In the genomic region with DNA sequence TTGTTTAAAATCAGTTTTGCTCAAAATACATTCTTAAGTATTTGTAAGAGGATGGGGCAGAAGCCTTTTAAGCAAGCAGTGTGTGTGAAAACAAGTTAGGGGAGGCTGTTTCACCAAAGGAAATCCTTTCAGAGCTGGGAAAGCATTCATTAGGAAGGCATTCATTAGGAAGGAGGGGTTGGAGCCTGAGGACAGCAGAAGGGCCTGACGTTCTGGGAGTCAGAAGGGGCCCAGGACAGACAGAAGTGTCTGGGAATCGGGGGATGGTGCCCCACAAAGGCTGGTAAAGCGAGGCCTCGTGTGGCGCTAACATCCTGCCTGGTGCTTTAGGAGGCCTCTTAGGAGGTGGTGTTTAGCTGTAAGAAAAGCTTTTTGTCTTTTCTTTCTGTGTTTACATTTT, we compare ENCODE assay signal across 17 cellular contexts.
DNase-seq lines count a peak whose midpoint lies in the region; ATAC-seq and TF ChIP-seq lines count a peak whose summit lies in the region.
"Had no signal": no experiment of that assay in that cellular context is flagged by ENCODE, and none has a peak within 500 bp of the region (broad histone marks: within the 10 kb centered on the region; RNA-seq: fewer than 3 reads in every experiment).

No MANE protein-coding gene starts in this region.

- no peaks in the 10 kb centered on the region for H3K79me2 ChIP-seq in neural progenitor cell (ENCODE audit: low read depth)

- peak; percentile 19 for DNase-seq in amniotic epithelial cell (ENCODE audit: low read depth)
- peak; percentile 9 for DNase-seq in fibroblast of villous mesenchyme (ENCODE audit: low read depth)
- peak; percentile 61 for DNase-seq in neural progenitor cell (ENCODE audit: low spot score)
- DNase-seq in ureter (ENCODE audit: low spot score), result peak; percentile 8
- no peak for DNase-seq in natural killer cell treated with Interleukin-12 subunit alpha and Interleukin-12 subunit beta and Interleukin-15 and Interleukin-18, amount 100 ng/mL, for 72 hours (ENCODE audit: low spot score)
- no peak for DNase-seq in stimulated activated CD4-positive, alpha-beta T cell treated with anti-CD3 and anti-CD28 coated beads, Interleukin-15, amount 100 ng/mL, for 24 hours
- no peak for DNase-seq in stimulated activated naive B cell treated with anti-CD40 and anti-IgM and Interleukin-4, amounts not matched to agents 10 μg/mL and 1 μg/mL and 100 μg/mL, for 72 hours
- DNase-seq: activated CD4-positive, alpha-beta memory T cell treated with anti-CD3 and anti-CD28 coated beads, Interleukin-2, amount 10 ng/mL, durations not matched to agents 7 days and 5 days; anterior cingulate cortex; CD4-positive, CD25-positive, alpha-beta regulatory T cell; effector CD8-positive, alpha-beta T cell; glutamatergic neuron; NCI-H1092; NCI-H2171 treated with DMSO at 0.1 percent for 48 hours had no signal

- peaks cover 14% of the 10 kb centered on the region for H3F3A ChIP-seq in neural progenitor cell (ENCODE audit: low read depth)

- no peak overlapping the region for H3K27ac Mint-ChIP-seq in neural progenitor cell
- no peak overlapping the region for H3K27ac Mint-ChIP-seq in natural killer cell treated with Interleukin-12 subunit alpha and Interleukin-12 subunit beta and Interleukin-15 and Interleukin-18, amount 100 ng/mL, for 72 hours
- H3K27ac Mint-ChIP-seq in stimulated activated naive B cell treated with anti-CD40 and anti-IgM and Interleukin-4, amounts not matched to agents 10 μg/mL and 1 μg/mL and 100 μg/mL, for 72 hours, result no peak overlapping the region
- H3K27ac Mint-ChIP-seq: activated CD4-positive, alpha-beta memory T cell treated with anti-CD3 and anti-CD28 coated beads, Interleukin-2, amount 10 ng/mL, durations not matched to agents 7 days and 5 days; CD4-positive, CD25-positive, alpha-beta regulatory T cell had no signal

- no peak overlapping the region for H3K4me3 ChIP-seq in fibroblast of villous mesenchyme (ENCODE audit: low read depth, low read length)
- H3K4me3 ChIP-seq in neural progenitor cell, result no peak overlapping the region
- H3K4me3 ChIP-seq: tibial artery had no signal

- peaks cover 2% of the 10 kb centered on the region for H3K27me3 Mint-ChIP-seq in neural progenitor cell (ENCODE audit: insufficient read depth, low read depth)
- peaks cover 3 to 9% of the 10 kb centered on the region in 2 donors for H3K27me3 Mint-ChIP-seq in natural killer cell treated with Interleukin-12 subunit alpha and Interleukin-12 subunit beta and Interleukin-15 and Interleukin-18, amount 100 ng/mL, for 72 hours
- peaks cover 0 to 12% of the 10 kb centered on the region in 2 donors for H3K27me3 Mint-ChIP-seq in stimulated activated naive B cell treated with anti-CD40 and anti-IgM and Interleukin-4, amounts not matched to agents 10 μg/mL and 1 μg/mL and 100 μg/mL, for 72 hours
- H3K27me3 Mint-ChIP-seq: activated CD4-positive, alpha-beta memory T cell treated with anti-CD3 and anti-CD28 coated beads, Interleukin-2, amount 10 ng/mL, durations not matched to agents 7 days and 5 days; CD4-positive, CD25-positive, alpha-beta regulatory T cell had no signal

- no peak overlapping the region for H3K4me3 Mint-ChIP-seq in neural progenitor cell
- H3K4me3 Mint-ChIP-seq in natural killer cell treated with Interleukin-12 subunit alpha and Interleukin-12 subunit beta and Interleukin-15 and Interleukin-18, amount 100 ng/mL, for 72 hours, result no peak overlapping the region
- H3K4me3 Mint-ChIP-seq in stimulated activated naive B cell treated with anti-CD40 and anti-IgM and Interleukin-4, amounts not matched to agents 10 μg/mL and 1 μg/mL and 100 μg/mL, for 72 hours, result no peak overlapping the region
- H3K4me3 Mint-ChIP-seq: activated CD4-positive, alpha-beta memory T cell treated with anti-CD3 and anti-CD28 coated beads, Interleukin-2, amount 10 ng/mL, durations not matched to agents 7 days and 5 days; IgD-negative memory B cell had no signal

- H3K36me3 ChIP-seq in neural progenitor cell, result no peaks in the 10 kb centered on the region
- H3K36me3 ChIP-seq: neutrophil, tibial artery had no signal

- H3K4me1 Mint-ChIP-seq in neural progenitor cell, result peaks cover 11% of the 10 kb centered on the region
- no peaks in the 10 kb centered on the region for H3K4me1 Mint-ChIP-seq in natural killer cell treated with Interleukin-12 subunit alpha and Interleukin-12 subunit beta and Interleukin-15 and Interleukin-18, amount 100 ng/mL, for 72 hours (ENCODE audit: low read depth in 2 of 2)
- no peaks in the 10 kb centered on the region for H3K4me1 Mint-ChIP-seq in stimulated activated naive B cell treated with anti-CD40 and anti-IgM and Interleukin-4, amounts not matched to agents 10 μg/mL and 1 μg/mL and 100 μg/mL, for 72 hours
- H3K4me1 Mint-ChIP-seq: activated CD4-positive, alpha-beta memory T cell treated with anti-CD3 and anti-CD28 coated beads, Interleukin-2, amount 10 ng/mL, durations not matched to agents 7 days and 5 days; CD4-positive, CD25-positive, alpha-beta regulatory T cell; IgD-negative memory B cell had no signal

- no peaks in the 10 kb centered on the region for H4K20me1 ChIP-seq in neural progenitor cell (ENCODE audit: low read depth)

- no peak overlapping the region for H3K9ac ChIP-seq in neural progenitor cell

- peak overlapping the region; percentile 89 for H3K27ac ChIP-seq in neural progenitor cell
- H3K27ac ChIP-seq: neutrophil had no signal

- no peaks in the 10 kb centered on the region for H3K27me3 ChIP-seq in neural progenitor cell
- H3K27me3 ChIP-seq: neutrophil, tibial artery had no signal

- TF ChIP-seq CTCF in fibroblast of villous mesenchyme (IDR thresholded peaks at IDR 0.05; ENCODE audit: insufficient read depth, low read depth, low read length) (no peak), neural progenitor cell (IDR thresholded peaks at IDR 0.05) (no peak)

- H3K4me2 ChIP-seq in neural progenitor cell, result peak overlapping the region; percentile 7

- H3K9me3 ChIP-seq in neural progenitor cell (ENCODE audit: low read depth), result no peaks in the 10 kb centered on the region
- H3K9me3 ChIP-seq: neutrophil, tibial artery had no signal

- H2AFZ ChIP-seq in neural progenitor cell (replicated peaks), result peak overlapping the region; percentile 66

- H3K36me3 Mint-ChIP-seq in neural progenitor cell, result no peaks in the 10 kb centered on the region
- H3K36me3 Mint-ChIP-seq in natural killer cell treated with Interleukin-12 subunit alpha and Interleukin-12 subunit beta and Interleukin-15 and Interleukin-18, amount 100 ng/mL, for 72 hours, result no peaks in the 10 kb centered on the region
- H3K36me3 Mint-ChIP-seq in stimulated activated naive B cell treated with anti-CD40 and anti-IgM and Interleukin-4, amounts not matched to agents 10 μg/mL and 1 μg/mL and 100 μg/mL, for 72 hours, result peaks cover 0 to 3% of the 10 kb centered on the region in 2 donors
- H3K36me3 Mint-ChIP-seq: IgD-negative memory B cell had no signal

- peaks cover 13% of the 10 kb centered on the region for H3K4me1 ChIP-seq in neural progenitor cell

- ATAC-seq in natural killer cell treated with Interleukin-12 subunit alpha and Interleukin-12 subunit beta and Interleukin-15 and Interleukin-18, amount 100 ng/mL, for 72 hours, result no peak
- no peak for ATAC-seq in stimulated activated naive B cell treated with anti-CD40 and anti-IgM and Interleukin-4, amounts not matched to agents 10 μg/mL and 1 μg/mL and 100 μg/mL, for 72 hours (replicated peaks)

- peaks cover 19% of the 10 kb centered on the region for H3K9me3 Mint-ChIP-seq in neural progenitor cell
- no peaks in the 10 kb centered on the region for H3K9me3 Mint-ChIP-seq in natural killer cell treated with Interleukin-12 subunit alpha and Interleukin-12 subunit beta and Interleukin-15 and Interleukin-18, amount 100 ng/mL, for 72 hours
- H3K9me3 Mint-ChIP-seq in stimulated activated naive B cell treated with anti-CD40 and anti-IgM and Interleukin-4, amounts not matched to agents 10 μg/mL and 1 μg/mL and 100 μg/mL, for 72 hours, result peaks cover 12 to 15% of the 10 kb centered on the region in 2 donors

Comparison
In these comparisons a context has a peak if more than half of its experiments do, and no peak if none do; other contexts are left out.
1. DNase-seq: peak in amniotic epithelial cell (single experiment), fibroblast of villous mesenchyme (single experiment), neural progenitor cell (single experiment) and ureter (single experiment); none in natural killer cell treated with Interleukin-12 subunit alpha and Interleukin-12 subunit beta and Interleukin-15 and Interleukin-18, amount 100 ng/mL, for 72 hours (single experiment), stimulated activated CD4-positive, alpha-beta T cell treated with anti-CD3 and anti-CD28 coated beads, Interleukin-15, amount 100 ng/mL, for 24 hours (single experiment) and stimulated activated naive B cell treated with anti-CD40 and anti-IgM and Interleukin-4, amounts not matched to agents 10 μg/mL and 1 μg/mL and 100 μg/mL, for 72 hours (single experiment).